In the genomic region with DNA sequence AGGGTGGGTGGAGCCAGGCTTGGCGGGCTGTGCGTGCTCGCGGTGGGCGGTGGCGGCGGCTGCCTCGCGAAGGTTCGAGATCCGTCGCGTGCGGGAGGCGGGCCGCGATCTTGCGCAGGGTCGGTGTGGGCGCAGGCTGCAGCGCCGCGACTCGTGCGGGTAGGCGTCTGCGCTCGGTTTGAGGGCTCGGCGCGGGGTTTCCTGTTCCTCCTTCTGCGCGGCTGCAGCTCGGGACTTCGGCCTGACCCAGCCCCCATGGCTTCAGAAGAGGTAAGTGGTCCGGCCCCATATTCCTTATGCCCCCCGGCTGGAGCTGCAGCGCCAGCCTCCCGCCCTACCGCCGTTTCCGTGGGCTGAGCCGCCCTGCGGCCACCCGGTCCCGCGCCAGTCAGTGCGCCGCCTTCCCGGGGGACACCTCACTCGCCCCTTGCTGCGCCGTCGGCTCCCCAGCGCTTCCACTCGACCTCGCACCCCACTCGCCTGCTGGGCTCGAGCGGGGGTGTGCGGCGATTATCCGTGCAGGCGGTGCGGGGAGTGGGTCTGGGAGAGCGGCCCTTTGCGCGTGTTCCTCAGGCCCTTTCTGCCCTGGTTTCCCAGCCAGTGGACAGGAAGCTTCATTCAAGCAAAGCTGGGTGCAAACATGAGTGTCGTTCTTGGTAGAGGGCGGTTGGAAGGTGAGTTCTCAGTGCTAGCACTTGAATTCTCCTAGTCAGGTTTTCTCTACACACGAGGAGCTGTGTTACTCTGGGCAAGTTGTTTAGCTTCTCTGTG, we compare ENCODE assay signal across 1 cellular context.
TF ChIP-seq lines count a peak whose summit lies in the region.

A gene with protein sequence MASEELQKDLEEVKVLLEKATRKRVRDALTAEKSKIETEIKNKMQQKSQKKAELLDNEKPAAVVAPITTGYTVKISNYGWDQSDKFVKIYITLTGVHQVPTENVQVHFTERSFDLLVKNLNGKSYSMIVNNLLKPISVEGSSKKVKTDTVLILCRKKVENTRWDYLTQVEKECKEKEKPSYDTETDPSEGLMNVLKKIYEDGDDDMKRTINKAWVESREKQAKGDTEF (plus strand): TSS at position 22 of the 771 bp plus-strand sequence. CDS start 234 bp downstream, at position 256.

TF ChIP-seq in HepG2, 621 proteins besides CTCF, POLR2A, EP300 and RAD21 (continued from another document and continues in another):
- TF ChIP-seq, protein P1, sequence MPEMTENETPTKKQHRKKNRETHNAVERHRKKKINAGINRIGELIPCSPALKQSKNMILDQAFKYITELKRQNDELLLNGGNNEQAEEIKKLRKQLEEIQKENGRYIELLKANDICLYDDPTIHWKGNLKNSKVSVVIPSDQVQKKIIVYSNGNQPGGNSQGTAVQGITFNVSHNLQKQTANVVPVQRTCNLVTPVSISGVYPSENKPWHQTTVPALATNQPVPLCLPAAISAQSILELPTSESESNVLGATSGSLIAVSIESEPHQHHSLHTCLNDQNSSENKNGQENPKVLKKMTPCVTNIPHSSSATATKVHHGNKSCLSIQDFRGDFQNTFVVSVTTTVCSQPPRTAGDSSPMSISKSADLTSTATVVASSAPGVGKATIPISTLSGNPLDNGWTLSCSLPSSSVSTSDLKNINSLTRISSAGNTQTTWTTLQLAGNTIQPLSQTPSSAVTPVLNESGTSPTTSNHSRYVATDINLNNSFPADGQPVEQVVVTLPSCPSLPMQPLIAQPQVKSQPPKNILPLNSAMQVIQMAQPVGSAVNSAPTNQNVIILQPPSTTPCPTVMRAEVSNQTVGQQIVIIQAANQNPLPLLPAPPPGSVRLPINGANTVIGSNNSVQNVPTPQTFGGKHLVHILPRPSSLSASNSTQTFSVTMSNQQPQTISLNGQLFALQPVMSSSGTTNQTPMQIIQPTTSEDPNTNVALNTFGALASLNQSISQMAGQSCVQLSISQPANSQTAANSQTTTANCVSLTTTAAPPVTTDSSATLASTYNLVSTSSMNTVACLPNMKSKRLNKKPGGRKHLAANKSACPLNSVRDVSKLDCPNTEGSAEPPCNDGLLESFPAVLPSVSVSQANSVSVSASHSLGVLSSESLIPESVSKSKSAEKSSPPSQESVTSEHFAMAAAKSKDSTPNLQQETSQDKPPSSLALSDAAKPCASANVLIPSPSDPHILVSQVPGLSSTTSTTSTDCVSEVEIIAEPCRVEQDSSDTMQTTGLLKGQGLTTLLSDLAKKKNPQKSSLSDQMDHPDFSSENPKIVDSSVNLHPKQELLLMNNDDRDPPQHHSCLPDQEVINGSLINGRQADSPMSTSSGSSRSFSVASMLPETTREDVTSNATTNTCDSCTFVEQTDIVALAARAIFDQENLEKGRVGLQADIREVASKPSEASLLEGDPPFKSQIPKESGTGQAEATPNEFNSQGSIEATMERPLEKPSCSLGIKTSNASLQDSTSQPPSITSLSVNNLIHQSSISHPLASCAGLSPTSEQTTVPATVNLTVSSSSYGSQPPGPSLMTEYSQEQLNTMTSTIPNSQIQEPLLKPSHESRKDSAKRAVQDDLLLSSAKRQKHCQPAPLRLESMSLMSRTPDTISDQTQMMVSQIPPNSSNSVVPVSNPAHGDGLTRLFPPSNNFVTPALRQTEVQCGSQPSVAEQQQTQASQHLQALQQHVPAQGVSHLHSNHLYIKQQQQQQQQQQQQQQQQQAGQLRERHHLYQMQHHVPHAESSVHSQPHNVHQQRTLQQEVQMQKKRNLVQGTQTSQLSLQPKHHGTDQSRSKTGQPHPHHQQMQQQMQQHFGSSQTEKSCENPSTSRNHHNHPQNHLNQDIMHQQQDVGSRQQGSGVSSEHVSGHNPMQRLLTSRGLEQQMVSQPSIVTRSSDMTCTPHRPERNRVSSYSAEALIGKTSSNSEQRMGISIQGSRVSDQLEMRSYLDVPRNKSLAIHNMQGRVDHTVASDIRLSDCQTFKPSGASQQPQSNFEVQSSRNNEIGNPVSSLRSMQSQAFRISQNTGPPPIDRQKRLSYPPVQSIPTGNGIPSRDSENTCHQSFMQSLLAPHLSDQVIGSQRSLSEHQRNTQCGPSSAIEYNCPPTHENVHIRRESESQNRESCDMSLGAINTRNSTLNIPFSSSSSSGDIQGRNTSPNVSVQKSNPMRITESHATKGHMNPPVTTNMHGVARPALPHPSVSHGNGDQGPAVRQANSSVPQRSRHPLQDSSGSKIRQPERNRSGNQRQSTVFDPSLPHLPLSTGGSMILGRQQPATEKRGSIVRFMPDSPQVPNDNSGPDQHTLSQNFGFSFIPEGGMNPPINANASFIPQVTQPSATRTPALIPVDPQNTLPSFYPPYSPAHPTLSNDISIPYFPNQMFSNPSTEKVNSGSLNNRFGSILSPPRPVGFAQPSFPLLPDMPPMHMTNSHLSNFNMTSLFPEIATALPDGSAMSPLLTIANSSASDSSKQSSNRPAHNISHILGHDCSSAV (CRISPR knock-in tag; IDR thresholded peaks at IDR 0.05; ENCODE audit: borderline replicate concordance): peak; percentile 66; the same call in 1 of the 2 replicates
- no peak; the same call in 1 of the 2 replicates for TF ChIP-seq GPN1 (CRISPR knock-in tag; IDR thresholded peaks at IDR 0.05; ENCODE audit: borderline replicate concordance)
- peak; percentile 57 for TF ChIP-seq HNRNPK (IDR thresholded peaks at IDR 0.05; ENCODE audit: low read depth, low read length, poor library complexity, severe bottlenecking)
- TF ChIP-seq YEATS2 (CRISPR knock-in tag; IDR thresholded peaks at IDR 0.05; ENCODE audit: borderline replicate concordance): no peak
- TF ChIP-seq, protein P2, sequence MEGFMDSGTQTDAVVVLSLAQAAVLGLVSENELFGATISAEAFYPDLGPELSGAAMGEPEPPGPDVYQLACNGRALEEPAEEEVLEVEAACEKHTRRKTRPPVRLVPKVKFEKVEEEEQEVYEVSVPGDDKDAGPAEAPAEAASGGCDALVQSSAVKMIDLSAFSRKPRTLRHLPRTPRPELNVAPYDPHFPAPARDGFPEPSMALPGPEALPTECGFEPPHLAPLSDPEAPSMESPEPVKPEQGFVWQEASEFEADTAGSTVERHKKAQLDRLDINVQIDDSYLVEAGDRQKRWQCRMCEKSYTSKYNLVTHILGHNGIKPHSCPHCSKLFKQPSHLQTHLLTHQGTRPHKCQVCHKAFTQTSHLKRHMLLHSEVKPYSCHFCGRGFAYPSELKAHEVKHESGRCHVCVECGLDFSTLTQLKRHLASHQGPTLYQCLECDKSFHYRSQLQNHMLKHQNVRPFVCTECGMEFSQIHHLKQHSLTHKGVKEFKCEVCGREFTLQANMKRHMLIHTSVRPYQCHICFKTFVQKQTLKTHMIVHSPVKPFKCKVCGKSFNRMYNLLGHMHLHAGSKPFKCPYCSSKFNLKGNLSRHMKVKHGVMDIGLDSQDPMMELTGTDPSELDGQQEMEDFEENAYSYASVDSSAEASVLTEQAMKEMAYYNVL (CRISPR knock-in tag; IDR thresholded peaks at IDR 0.05; ENCODE audit: borderline replicate concordance): no peak
- 0 out of 2 replicates have a peak, but pooled peaks have one; percentile 5 for TF ChIP-seq RARA (CRISPR knock-in tag; IDR thresholded peaks at IDR 0.05)
- TF ChIP-seq ZFX (CRISPR knock-in tag; IDR thresholded peaks at IDR 0.05; ENCODE audit: low read depth): peak; percentile 43; the same call in 1 of the 2 replicates
- TF ChIP-seq ZNF296 (CRISPR knock-in tag; conservative IDR thresholded peaks at IDR 0.05): no peak
- no peak for TF ChIP-seq PRPF4 (IDR thresholded peaks at IDR 0.05; ENCODE audit: low read depth, low read length, poor library complexity, severe bottlenecking)
- TF ChIP-seq, protein P3, sequence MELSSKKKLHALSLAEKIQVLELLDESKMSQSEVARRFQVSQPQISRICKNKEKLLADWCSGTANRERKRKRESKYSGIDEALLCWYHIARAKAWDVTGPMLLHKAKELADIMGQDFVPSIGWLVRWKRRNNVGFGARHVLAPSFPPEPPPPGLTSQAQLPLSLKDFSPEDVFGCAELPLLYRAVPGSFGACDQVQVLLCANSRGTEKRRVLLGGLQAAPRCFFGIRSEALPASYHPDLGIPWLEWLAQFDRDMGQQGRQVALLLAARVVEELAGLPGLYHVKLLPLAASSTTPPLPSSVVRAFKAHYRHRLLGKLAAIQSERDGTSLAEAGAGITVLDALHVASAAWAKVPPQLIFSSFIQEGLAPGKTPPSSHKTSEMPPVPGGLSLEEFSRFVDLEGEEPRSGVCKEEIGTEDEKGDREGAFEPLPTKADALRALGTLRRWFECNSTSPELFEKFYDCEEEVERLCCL (CRISPR knock-in tag; IDR thresholded peaks at IDR 0.05; ENCODE audit: borderline replicate concordance): 0 out of 2 replicates have a peak, but pooled peaks have one; percentile 18
- peak; percentile 90 for TF ChIP-seq RBFOX2 (IDR thresholded peaks at IDR 0.05; ENCODE audit: low read depth, low read length)
- no peak for TF ChIP-seq THYN1 (CRISPR knock-in tag; IDR thresholded peaks at IDR 0.05; ENCODE audit: borderline replicate concordance, low read depth)
- TF ChIP-seq U2AF2 (IDR thresholded peaks at IDR 0.05; ENCODE audit: low read depth, low read length): no peak
- TF ChIP-seq ZEB1 (IDR thresholded peaks at IDR 0.05; ENCODE audit: insufficient replicate concordance, low read depth): no peak
- TF ChIP-seq ZNF790 (CRISPR knock-in tag; IDR thresholded peaks at IDR 0.05; ENCODE audit: borderline replicate concordance): peak; percentile 60; the same call in 1 of the 2 replicates
- TF ChIP-seq, protein P4, sequence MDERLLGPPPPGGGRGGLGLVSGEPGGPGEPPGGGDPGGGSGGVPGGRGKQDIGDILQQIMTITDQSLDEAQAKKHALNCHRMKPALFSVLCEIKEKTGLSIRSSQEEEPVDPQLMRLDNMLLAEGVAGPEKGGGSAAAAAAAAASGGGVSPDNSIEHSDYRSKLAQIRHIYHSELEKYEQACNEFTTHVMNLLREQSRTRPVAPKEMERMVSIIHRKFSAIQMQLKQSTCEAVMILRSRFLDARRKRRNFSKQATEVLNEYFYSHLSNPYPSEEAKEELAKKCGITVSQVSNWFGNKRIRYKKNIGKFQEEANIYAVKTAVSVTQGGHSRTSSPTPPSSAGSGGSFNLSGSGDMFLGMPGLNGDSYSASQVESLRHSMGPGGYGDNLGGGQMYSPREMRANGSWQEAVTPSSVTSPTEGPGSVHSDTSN (CRISPR knock-in tag; IDR thresholded peaks at IDR 0.05): no peak
- TF ChIP-seq SAP130 (CRISPR knock-in tag; IDR thresholded peaks at IDR 0.05; ENCODE audit: low read depth): peak; percentile 7; the same call in 1 of the 2 replicates
- TF ChIP-seq, protein P5, sequence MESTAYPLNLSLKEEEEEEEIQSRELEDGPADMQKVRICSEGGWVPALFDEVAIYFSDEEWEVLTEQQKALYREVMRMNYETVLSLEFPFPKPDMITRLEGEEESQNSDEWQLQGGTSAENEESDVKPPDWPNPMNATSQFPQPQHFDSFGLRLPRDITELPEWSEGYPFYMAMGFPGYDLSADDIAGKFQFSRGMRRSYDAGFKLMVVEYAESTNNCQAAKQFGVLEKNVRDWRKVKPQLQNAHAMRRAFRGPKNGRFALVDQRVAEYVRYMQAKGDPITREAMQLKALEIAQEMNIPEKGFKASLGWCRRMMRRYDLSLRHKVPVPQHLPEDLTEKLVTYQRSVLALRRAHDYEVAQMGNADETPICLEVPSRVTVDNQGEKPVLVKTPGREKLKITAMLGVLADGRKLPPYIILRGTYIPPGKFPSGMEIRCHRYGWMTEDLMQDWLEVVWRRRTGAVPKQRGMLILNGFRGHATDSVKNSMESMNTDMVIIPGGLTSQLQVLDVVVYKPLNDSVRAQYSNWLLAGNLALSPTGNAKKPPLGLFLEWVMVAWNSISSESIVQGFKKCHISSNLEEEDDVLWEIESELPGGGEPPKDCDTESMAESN (CRISPR knock-in tag; conservative IDR thresholded peaks at IDR 0.05): peak; percentile 95
- TF ChIP-seq, protein P6, sequence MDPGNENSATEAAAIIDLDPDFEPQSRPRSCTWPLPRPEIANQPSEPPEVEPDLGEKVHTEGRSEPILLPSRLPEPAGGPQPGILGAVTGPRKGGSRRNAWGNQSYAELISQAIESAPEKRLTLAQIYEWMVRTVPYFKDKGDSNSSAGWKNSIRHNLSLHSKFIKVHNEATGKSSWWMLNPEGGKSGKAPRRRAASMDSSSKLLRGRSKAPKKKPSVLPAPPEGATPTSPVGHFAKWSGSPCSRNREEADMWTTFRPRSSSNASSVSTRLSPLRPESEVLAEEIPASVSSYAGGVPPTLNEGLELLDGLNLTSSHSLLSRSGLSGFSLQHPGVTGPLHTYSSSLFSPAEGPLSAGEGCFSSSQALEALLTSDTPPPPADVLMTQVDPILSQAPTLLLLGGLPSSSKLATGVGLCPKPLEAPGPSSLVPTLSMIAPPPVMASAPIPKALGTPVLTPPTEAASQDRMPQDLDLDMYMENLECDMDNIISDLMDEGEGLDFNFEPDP (CRISPR knock-in tag; conservative IDR thresholded peaks at IDR 0.05): no peak
- peak; percentile 80; the same call in 1 of the 2 replicates for TF ChIP-seq ZNF160 (CRISPR knock-in tag; IDR thresholded peaks at IDR 0.05)
- peak; percentile 98 for TF ChIP-seq ARNT2 (CRISPR knock-in tag; IDR thresholded peaks at IDR 0.05; ENCODE audit: low read depth)
- TF ChIP-seq TARDBP (CRISPR knock-in tag; IDR thresholded peaks at IDR 0.05): no peak
- TF ChIP-seq BCL6 (CRISPR knock-in tag; IDR thresholded peaks at IDR 0.05): no peak
- no peak for TF ChIP-seq SCMH1 (CRISPR knock-in tag; IDR thresholded peaks at IDR 0.05; ENCODE audit: borderline replicate concordance)
- TF ChIP-seq PHF21A (CRISPR knock-in tag; IDR thresholded peaks at IDR 0.05): no peak
- TF ChIP-seq FOSL1 (CRISPR knock-in tag; IDR thresholded peaks at IDR 0.05; ENCODE audit: borderline replicate concordance): 0 out of 2 replicates have a peak, but pooled peaks have one; percentile 28
- no peak for TF ChIP-seq HMGA1 (CRISPR knock-in tag; conservative IDR thresholded peaks at IDR 0.05)
- TF ChIP-seq HES4 (CRISPR knock-in tag; IDR thresholded peaks at IDR 0.05; ENCODE audit: borderline replicate concordance): peak; percentile 78; the same call in 1 of the 2 replicates
- TF ChIP-seq, protein P7, sequence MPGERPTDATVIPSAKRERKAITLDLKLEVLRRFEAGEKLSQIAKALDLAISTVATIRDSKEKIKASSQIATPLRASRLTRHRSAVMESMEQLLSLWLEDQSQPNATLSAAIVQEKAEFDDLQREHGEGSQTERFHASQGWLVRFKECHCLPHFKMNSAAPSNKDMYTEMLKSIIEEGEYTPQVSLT (CRISPR knock-in tag; IDR thresholded peaks at IDR 0.05; ENCODE audit: borderline replicate concordance, low read depth): 0 out of 2 replicates have a peak, but pooled peaks have one; percentile 41
- TF ChIP-seq ZBTB7B (CRISPR knock-in tag; IDR thresholded peaks at IDR 0.05): no peak
- TF ChIP-seq, protein P8, sequence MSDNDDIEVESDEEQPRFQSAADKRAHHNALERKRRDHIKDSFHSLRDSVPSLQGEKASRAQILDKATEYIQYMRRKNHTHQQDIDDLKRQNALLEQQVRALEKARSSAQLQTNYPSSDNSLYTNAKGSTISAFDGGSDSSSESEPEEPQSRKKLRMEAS (IDR thresholded peaks at IDR 0.05): peak; percentile 97
- TF ChIP-seq, protein P9, sequence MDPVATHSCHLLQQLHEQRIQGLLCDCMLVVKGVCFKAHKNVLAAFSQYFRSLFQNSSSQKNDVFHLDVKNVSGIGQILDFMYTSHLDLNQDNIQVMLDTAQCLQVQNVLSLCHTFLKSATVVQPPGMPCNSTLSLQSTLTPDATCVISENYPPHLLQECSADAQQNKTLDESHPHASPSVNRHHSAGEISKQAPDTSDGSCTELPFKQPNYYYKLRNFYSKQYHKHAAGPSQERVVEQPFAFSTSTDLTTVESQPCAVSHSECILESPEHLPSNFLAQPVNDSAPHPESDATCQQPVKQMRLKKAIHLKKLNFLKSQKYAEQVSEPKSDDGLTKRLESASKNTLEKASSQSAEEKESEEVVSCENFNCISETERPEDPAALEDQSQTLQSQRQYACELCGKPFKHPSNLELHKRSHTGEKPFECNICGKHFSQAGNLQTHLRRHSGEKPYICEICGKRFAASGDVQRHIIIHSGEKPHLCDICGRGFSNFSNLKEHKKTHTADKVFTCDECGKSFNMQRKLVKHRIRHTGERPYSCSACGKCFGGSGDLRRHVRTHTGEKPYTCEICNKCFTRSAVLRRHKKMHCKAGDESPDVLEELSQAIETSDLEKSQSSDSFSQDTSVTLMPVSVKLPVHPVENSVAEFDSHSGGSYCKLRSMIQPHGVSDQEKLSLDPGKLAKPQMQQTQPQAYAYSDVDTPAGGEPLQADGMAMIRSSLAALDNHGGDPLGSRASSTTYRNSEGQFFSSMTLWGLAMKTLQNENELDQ (CRISPR knock-in tag; IDR thresholded peaks at IDR 0.05; ENCODE audit: borderline replicate concordance): no peak
